10 cellular contexts compared by ENCODE assay signal in the genomic region with DNA sequence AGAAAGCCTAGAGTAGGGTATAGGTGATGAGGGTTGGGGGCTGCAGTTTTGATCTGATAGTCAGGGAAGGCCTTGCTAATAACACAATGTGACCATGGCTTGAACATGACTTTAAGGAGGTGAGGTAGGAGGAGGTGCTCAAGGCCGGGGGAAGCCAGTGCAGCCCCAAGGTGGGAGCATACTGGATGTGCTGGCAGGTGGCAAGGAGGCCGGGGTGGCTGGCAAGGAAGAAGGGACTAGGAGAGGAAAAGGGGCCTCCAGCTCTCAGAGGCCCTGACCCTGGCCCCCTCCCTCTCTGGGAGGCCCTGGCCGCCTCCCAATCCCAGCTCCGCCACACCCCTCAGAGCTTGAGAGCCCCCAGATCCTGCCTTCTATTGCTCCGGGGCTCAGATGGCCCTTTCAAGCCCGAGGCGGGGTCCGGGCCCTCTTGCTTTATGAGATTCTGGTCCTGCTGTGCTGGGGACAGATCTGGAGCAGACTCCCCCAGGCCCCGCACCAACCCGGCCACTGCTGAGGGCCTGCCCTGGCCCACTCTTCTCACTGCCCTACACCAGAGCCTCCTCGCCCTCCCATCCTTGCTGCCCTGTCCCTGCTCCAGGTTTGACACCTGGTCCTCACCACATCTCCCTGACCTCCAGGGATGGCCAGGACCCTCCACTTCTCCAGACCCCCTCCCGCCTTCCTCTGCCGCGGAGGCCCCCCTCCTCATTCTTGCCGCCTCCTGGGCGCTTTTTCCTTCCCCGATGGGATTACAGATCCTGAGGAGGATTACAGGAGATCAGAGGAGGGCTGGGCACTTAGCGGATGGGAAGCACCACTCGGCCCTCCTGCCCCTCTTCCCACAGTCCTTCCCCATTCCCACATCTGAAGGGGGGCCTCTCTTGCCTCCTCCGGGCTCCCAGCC. TPM values are rescaled to one million over a fixed set of nuclear protein-coding genes. Genes with fewer than 3 reads are reported as not detected.
DNase-seq lines count a peak whose midpoint lies in the region; ATAC-seq, FAIRE-seq and TF ChIP-seq lines count a peak whose summit lies in the region.
"Had no signal": no experiment of that assay in that cellular context is flagged by ENCODE, and none has a peak within 500 bp of the region (broad histone marks: within the 10 kb centered on the region; RNA-seq: fewer than 3 reads in every experiment).

No MANE protein-coding gene starts in this region.

- ATAC-seq in activated T-cell treated with anti-CD3 and anti-CD28 coated beads, Interleukin-2, amount 50 U/mL, for 4 hours: no peak
- ATAC-seq in activated naive CD4-positive, alpha-beta T cell treated with anti-CD3 and anti-CD28 coated beads, Interleukin-2, amount 50 U/mL, for 72 hours: no peak
- ATAC-seq in GM21390 (IDR thresholded peaks at IDR 0.05; ENCODE audit: unreplicated experiment): no peak
- ATAC-seq: pancreas had no signal

- DNase-seq in activated T-cell treated with anti-CD3 and anti-CD28 coated beads, Interleukin-2, amount 50 U/mL, for 4 hours: no peak
- DNase-seq in activated T-cell treated with anti-CD3 and anti-CD28 coated beads, Interleukin-2, amount 50 U/mL, for 1 hour: no peak
- peak in 1 of 2 donors; percentile 56 for DNase-seq in activated naive CD4-positive, alpha-beta T cell treated with anti-CD3 and anti-CD28 coated beads, Interleukin-2, amount 50 U/mL, for 72 hours (ENCODE audit: low spot score in 2 of 2)
- DNase-seq in kidney: peak; percentile 79
- DNase-seq in DMS153 treated with DMSO at 0.1 percent for 48 hours (lab: John Stamatoyannopoulos, UW; ENCODE audit: unreplicated experiment): no peak
- DNase-seq in GM13977 (ENCODE audit: low spot score): no peak
- DNase-seq: DMS 273 treated with DMSO at 0.1 percent for 48 hours had no signal

- H3K36me3 Mint-ChIP-seq in activated T-cell treated with anti-CD3 and anti-CD28 coated beads, Interleukin-2, amount 50 U/mL, for 4 hours (ENCODE audit: insufficient read depth): peaks cover 12% of the 10 kb centered on the region
- H3K36me3 Mint-ChIP-seq in activated naive CD4-positive, alpha-beta T cell treated with anti-CD3 and anti-CD28 coated beads, Interleukin-2, amount 50 U/mL, for 72 hours: peaks cover 21 to 24% of the 10 kb centered on the region in 2 donors

- H3K9ac ChIP-seq in kidney (ENCODE audit: low read length in 2 of 2): no peak overlapping the region

- 89% methylated on average over 20 of the region's 20 CpGs for WGBS in thymus

- intact Hi-C loops in kidney (cut with DNase I): no loop called here

- H3K27ac ChIP-seq in kidney (ENCODE audit: low read depth in 2 of 2, low read length in 2 of 2): no peak overlapping the region
- no peak overlapping the region for H3K27ac ChIP-seq in thymus (ENCODE audit: low read depth)

- no peak for FAIRE-seq in kidney (lab: Jason Lieb, UNC)
- FAIRE-seq: pancreas had no signal

- in situ Hi-C loops in GM13977 (cut with MboI; ENCODE audit: low pct_unique_long_range_greater_than_20kb, low sequenced_read_pairs, unreplicated experiment): no loop called here

- H3K4me1 Mint-ChIP-seq in activated T-cell treated with anti-CD3 and anti-CD28 coated beads, Interleukin-2, amount 50 U/mL, for 4 hours (ENCODE audit: low read depth): peaks cover 38% of the 10 kb centered on the region

- H3K27ac Mint-ChIP-seq in activated naive CD4-positive, alpha-beta T cell treated with anti-CD3 and anti-CD28 coated beads, Interleukin-2, amount 50 U/mL, for 72 hours: peak overlapping the region; percentile 71 to 74

- no peaks in the 10 kb centered on the region for H3K27me3 ChIP-seq in thymus (ENCODE audit: control insufficient read depth, insufficient read depth)
- H3K27me3 ChIP-seq: pancreas had no signal

- H3K36me3 ChIP-seq in kidney (ENCODE audit: control insufficient read depth in 1 of 2, insufficient read depth in 2 of 2, low read length in 2 of 2) (peaks cover 8 to 15% of the 10 kb centered on the region in 2 donors), thymus (ENCODE audit: control insufficient read depth, insufficient read depth) (peaks cover 42% of the 10 kb centered on the region)
- H3K36me3 ChIP-seq: pancreas had no signal

- no peaks in the 10 kb centered on the region for H3K9me3 Mint-ChIP-seq in activated T-cell treated with anti-CD3 and anti-CD28 coated beads, Interleukin-2, amount 50 U/mL, for 4 hours
- H3K9me3 Mint-ChIP-seq in activated naive CD4-positive, alpha-beta T cell treated with anti-CD3 and anti-CD28 coated beads, Interleukin-2, amount 50 U/mL, for 72 hours: no peaks in the 10 kb centered on the region

- H3K4me3 ChIP-seq in kidney (ENCODE audit: low read length in 2 of 2) (peak overlapping the region; percentile 6 to 39), thymus (ENCODE audit: low read length) (peak overlapping the region; percentile 90)

- peak overlapping the region; percentile 66 for H3K4me3 Mint-ChIP-seq in activated T-cell treated with anti-CD3 and anti-CD28 coated beads, Interleukin-2, amount 50 U/mL, for 4 hours

- TF ChIP-seq CTCF in kidney (IDR thresholded peaks at IDR 0.05; ENCODE audit: borderline replicate concordance, extremely low read depth, insufficient read depth): no peak
- TF ChIP-seq CTCF in GM13977 (IDR thresholded peaks at IDR 0.05; ENCODE audit: extremely low read depth, insufficient read depth, missing control alignments): no peak

- peaks cover 21 to 27% of the 10 kb centered on the region in 2 donors for H3K4me1 ChIP-seq in kidney (ENCODE audit: control insufficient read depth in 1 of 2, insufficient read depth in 1 of 2, low read depth in 1 of 2, low read length in 2 of 2)
- peaks cover 35% of the 10 kb centered on the region for H3K4me1 ChIP-seq in thymus (ENCODE audit: control insufficient read depth, insufficient read depth, low read length)

- H3K9me3 ChIP-seq in kidney (ENCODE audit: control insufficient read depth in 1 of 2, low read length in 2 of 2): no peaks in the 10 kb centered on the region
- no peaks in the 10 kb centered on the region for H3K9me3 ChIP-seq in thymus (ENCODE audit: control insufficient read depth)
- H3K9me3 ChIP-seq: pancreas had no signal

- no peaks in the 10 kb centered on the region for H3K27me3 Mint-ChIP-seq in activated T-cell treated with anti-CD3 and anti-CD28 coated beads, Interleukin-2, amount 50 U/mL, for 4 hours (ENCODE audit: low read depth)

RNA-seq across cellular contexts. Expression of gene PITPNM1, which starts 1.8 kb away (rescaled TPM):
- total RNA-seq in activated T-cell treated with anti-CD3 and anti-CD28 coated beads, Interleukin-2, amount 50 U/mL, for 4 hours: 100 to 1,000 TPM in 1 of 3 donors, 10 to 100 TPM in 2; 88.8 to 118 (median 96.4) TPM
- total RNA-seq in activated naive CD4-positive, alpha-beta T cell treated with anti-CD3 and anti-CD28 coated beads, Interleukin-2, amount 50 U/mL, for 72 hours: 100 to 1,000 TPM; 102 to 122 TPM
- total RNA-seq in kidney: 74.7 TPM
- polyA plus RNA-seq in kidney (ENCODE audit: insufficient read depth, low read depth, low replicate concordance) (19.3 TPM), thymus (57.2 TPM)

RNA-seq across cellular contexts. Expression of gene CDK2AP2, which starts 4.6 kb away (rescaled TPM):
- 10 to 100 TPM; 79.1 to 89.1 (median 86.2) TPM for total RNA-seq in activated T-cell treated with anti-CD3 and anti-CD28 coated beads, Interleukin-2, amount 50 U/mL, for 4 hours
- 10 to 100 TPM; 72.4 to 85.2 TPM for total RNA-seq in activated naive CD4-positive, alpha-beta T cell treated with anti-CD3 and anti-CD28 coated beads, Interleukin-2, amount 50 U/mL, for 72 hours
- total RNA-seq in kidney: 98.4 TPM
- polyA plus RNA-seq in kidney (ENCODE audit: insufficient read depth, low read depth, low replicate concordance): 188 TPM
- polyA plus RNA-seq in thymus: 51.2 TPM

RNA-seq across cellular contexts. Expression of gene CABP2, which starts 19.9 kb away (rescaled TPM):
- total RNA-seq in activated T-cell treated with anti-CD3 and anti-CD28 coated beads, Interleukin-2, amount 50 U/mL, for 4 hours: not detected
- not detected for total RNA-seq in activated naive CD4-positive, alpha-beta T cell treated with anti-CD3 and anti-CD28 coated beads, Interleukin-2, amount 50 U/mL, for 72 hours
- not detected for total RNA-seq in kidney
- polyA plus RNA-seq in kidney (ENCODE audit: insufficient read depth, low read depth, low replicate concordance) (not detected), thymus (0.14 TPM)
- total RNA-seq: pancreas had no signal
- polyA plus RNA-seq: pancreas had no signal

RNA-seq across cellular contexts. Expression of gene AIP, which starts 20.5 kb away (rescaled TPM):
- total RNA-seq in activated T-cell treated with anti-CD3 and anti-CD28 coated beads, Interleukin-2, amount 50 U/mL, for 4 hours: 100 to 1,000 TPM; 156 to 183 (median 166) TPM
- total RNA-seq in activated naive CD4-positive, alpha-beta T cell treated with anti-CD3 and anti-CD28 coated beads, Interleukin-2, amount 50 U/mL, for 72 hours: 100 to 1,000 TPM; 151 to 207 TPM
- total RNA-seq in kidney: 61.5 TPM
- polyA plus RNA-seq in kidney (ENCODE audit: insufficient read depth, low read depth, low replicate concordance) (135 TPM), thymus (96.4 TPM)

RNA-seq across cellular contexts. Expression of gene TMEM134, which starts 34.3 kb away (rescaled TPM):
- total RNA-seq in activated T-cell treated with anti-CD3 and anti-CD28 coated beads, Interleukin-2, amount 50 U/mL, for 4 hours: 10 to 100 TPM; 31.1 to 36.3 (median 32.9) TPM
- total RNA-seq in activated naive CD4-positive, alpha-beta T cell treated with anti-CD3 and anti-CD28 coated beads, Interleukin-2, amount 50 U/mL, for 72 hours: 10 to 100 TPM; 39.1 to 77.9 TPM
- 65.5 TPM for total RNA-seq in kidney
- polyA plus RNA-seq in kidney (ENCODE audit: insufficient read depth, low read depth, low replicate concordance) (127 TPM), thymus (96.3 TPM)
